In genomic region chr12:14893471-14894250, GRCh38 we compare ENCODE assay signal across 14 cellular contexts. TPM values are rescaled to one million over a fixed set of nuclear protein-coding genes. Genes with fewer than 3 reads are reported as not detected.
DNase-seq lines count a peak whose midpoint lies in the region; ATAC-seq, FAIRE-seq and TF ChIP-seq lines count a peak whose summit lies in the region.
"Had no signal": no experiment of that assay in that cellular context is flagged by ENCODE, and none has a peak within 500 bp of the region (broad histone marks: within the 10 kb centered on the region; RNA-seq: fewer than 3 reads in every experiment).

No MANE protein-coding gene starts in this region.

- H3K36me3 ChIP-seq in kidney (ENCODE audit: control insufficient read depth in 1 of 2, insufficient read depth in 2 of 2, low read length in 2 of 2) = no peaks in the 10 kb centered on the region

- H3K27ac Mint-ChIP-seq in activated T-cell treated with anti-CD3 and anti-CD28 coated beads, Interleukin-2, amount 50 U/mL, for 24 hours = no peak overlapping the region

- H3K36me3 Mint-ChIP-seq in activated T-cell treated with anti-CD3 and anti-CD28 coated beads, Interleukin-2, amount 50 U/mL, for 24 hours (ENCODE audit: low read depth) = no peaks in the 10 kb centered on the region
- H3K36me3 Mint-ChIP-seq: WTC11 had no signal

- FAIRE-seq in kidney (lab: Jason Lieb, UNC) = peak; percentile 29

- no peak overlapping the region for H3K4me3 Mint-ChIP-seq in activated T-cell treated with anti-CD3 and anti-CD28 coated beads, Interleukin-2, amount 50 U/mL, for 24 hours
- H3K4me3 Mint-ChIP-seq: H9, WTC11 had no signal

- H3K9me3 ChIP-seq in kidney (ENCODE audit: control insufficient read depth in 1 of 2, low read length in 2 of 2) = no peaks in the 10 kb centered on the region

- H3K27ac ChIP-seq in kidney (ENCODE audit: low read depth in 2 of 2, low read length in 2 of 2) = peak overlapping the region; percentile 63 to 83

- DNase-seq in AG04449 (ENCODE audit: low read depth, low spot score) = no peak
- peak; percentile 55 for DNase-seq in choroid plexus epithelial cell (ENCODE audit: low read depth)
- no peak for DNase-seq in kidney
- no peak for DNase-seq in sciatic nerve (ENCODE audit: low spot score)
- no peak for DNase-seq in activated T-cell treated with anti-CD3 and anti-CD28 coated beads, Interleukin-2, amount 50 U/mL, for 24 hours
- DNase-seq in effector CD8-positive, alpha-beta T cell (lab: John Stamatoyannopoulos, UW) = no peak
- DNase-seq in KBM-7 = no peak
- DNase-seq: DMS79 treated with DMSO at 0.1 percent for 48 hours, H9, kidney glomerular epithelial cell, NCI-H1417 had no signal

- peak; percentile 88 for ATAC-seq in sciatic nerve
- ATAC-seq in HG02884 (IDR thresholded peaks at IDR 0.05; ENCODE audit: unreplicated experiment) = no peak

- no peaks in the 10 kb centered on the region for H3K4me1 Mint-ChIP-seq in activated T-cell treated with anti-CD3 and anti-CD28 coated beads, Interleukin-2, amount 50 U/mL, for 24 hours (ENCODE audit: low read depth)

- POLR2A ChIA-PET in AG04449 (lab: Yijun Ruan, JAX) = no interaction called here

- peak; percentile 3 for TF ChIP-seq CTCF in AG04449 (IDR thresholded peaks at IDR 0.05; ENCODE audit: insufficient read depth, low read length, missing control alignments)
- TF ChIP-seq CTCF in choroid plexus epithelial cell (conservative IDR thresholded peaks at IDR 0.05; ENCODE audit: low read depth, low read length) = no peak
- TF ChIP-seq CTCF in kidney (IDR thresholded peaks at IDR 0.05; ENCODE audit: borderline replicate concordance, extremely low read depth, insufficient read depth) = no peak

- no peak overlapping the region for H3K9ac ChIP-seq in kidney (ENCODE audit: low read length in 2 of 2)

- no peaks in the 10 kb centered on the region for H3K27me3 Mint-ChIP-seq in activated T-cell treated with anti-CD3 and anti-CD28 coated beads, Interleukin-2, amount 50 U/mL, for 24 hours

- H3K4me3 ChIP-seq in AG04449 (ENCODE audit: low read depth, low read length) (no peak overlapping the region), choroid plexus epithelial cell (ENCODE audit: low read depth, low read length) (no peak overlapping the region), kidney (ENCODE audit: low read length in 2 of 2) (no peak overlapping the region)

- intact Hi-C loops in kidney (cut with DNase I) = no loop called here
- intact Hi-C loops in sciatic nerve (cut with DNase I) = no loop called here

- no peaks in the 10 kb centered on the region for H3K9me3 Mint-ChIP-seq in activated T-cell treated with anti-CD3 and anti-CD28 coated beads, Interleukin-2, amount 50 U/mL, for 24 hours
- H3K9me3 Mint-ChIP-seq: H9, WTC11 had no signal

- CTCF ChIA-PET in AG04449 (lab: Yijun Ruan, JAX) = interaction anchor here (0.7 to 2.4 kb wide), 5 partner anchors 16 to 102 kb away, joined by 3 to 7 read pairs (median 4); no protein-coding TSS in a partner anchor

- in situ Hi-C loops in KBM-7 (cut with MboI; ENCODE audit: low pct_unique_long_range_greater_than_20kb, low sequenced_read_pairs) = no loop called here

- peaks cover 0 to 9% of the 10 kb centered on the region in 2 donors for H3K4me1 ChIP-seq in kidney (ENCODE audit: control insufficient read depth in 1 of 2, insufficient read depth in 1 of 2, low read depth in 1 of 2, low read length in 2 of 2)

RNA-seq across cellular contexts. Expression of gene MGP, which starts 8.0 kb away (rescaled TPM):
- 811 TPM for total RNA-seq in kidney
- polyA plus RNA-seq in kidney (ENCODE audit: insufficient read depth, low read depth, low replicate concordance) = 745 TPM
- 1,381 TPM for total RNA-seq in sciatic nerve
- total RNA-seq: H9 had no signal

RNA-seq across cellular contexts. Expression of gene ERP27, which starts 44.7 kb away (rescaled TPM):
- total RNA-seq in kidney (11.0 TPM), sciatic nerve (1.0 TPM)
- 35.3 TPM for polyA plus RNA-seq in kidney (ENCODE audit: insufficient read depth, low read depth, low replicate concordance)
- total RNA-seq: H9, temporal lobe, WTC11 had no signal

RNA-seq across cellular contexts. Expression of gene ART4, which starts 50.3 kb away (rescaled TPM):
- total RNA-seq in kidney (3.0 TPM), sciatic nerve (0.80 TPM)
- 2.6 TPM for polyA plus RNA-seq in kidney (ENCODE audit: insufficient read depth, low read depth, low replicate concordance)
- total RNA-seq: H9, WTC11 had no signal
